8 cellular contexts compared by ENCODE assay signal in the genomic region with DNA sequence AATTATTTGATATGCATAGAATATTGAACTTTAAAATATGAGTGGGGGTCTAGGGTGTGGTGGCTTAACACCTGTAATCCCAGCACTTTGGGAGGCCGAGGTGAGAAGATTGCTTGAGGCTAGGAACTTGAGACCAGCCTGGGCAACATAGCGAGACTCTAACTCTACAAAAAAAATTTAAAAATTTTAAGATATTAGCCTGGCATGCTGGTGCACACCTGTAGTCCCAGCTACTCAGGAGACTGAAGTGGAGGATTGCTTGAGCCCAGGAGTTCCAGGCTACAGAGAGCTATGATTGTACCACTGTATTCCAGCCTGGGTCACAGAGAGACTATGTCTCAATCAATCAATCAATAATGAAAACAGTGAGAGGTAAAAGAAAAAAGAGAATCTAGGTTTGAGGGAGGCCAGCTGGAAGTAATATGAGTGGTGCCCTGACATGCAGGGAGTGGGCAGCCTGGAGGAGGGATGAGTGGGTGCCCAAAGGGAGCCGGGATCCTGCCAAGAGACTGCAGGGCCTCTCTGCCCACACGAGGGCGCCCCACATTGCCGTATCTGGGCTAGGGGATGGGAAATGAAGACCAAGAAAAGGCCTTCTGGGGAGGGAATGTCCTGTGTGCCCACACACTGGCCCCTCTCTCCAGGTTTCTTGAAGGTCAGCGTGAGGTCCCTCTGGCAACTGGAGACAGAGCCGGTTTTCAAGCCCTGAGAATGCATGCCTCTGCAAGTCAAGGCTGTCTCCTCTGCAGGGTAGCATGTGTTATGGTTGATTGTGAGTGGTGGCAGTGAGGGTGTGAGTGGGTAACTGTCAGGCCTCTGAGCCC.
DNase-seq lines count a peak whose midpoint lies in the region; ATAC-seq and TF ChIP-seq lines count a peak whose summit lies in the region.

No MANE protein-coding gene starts in this region.

- H4K20me1 ChIP-seq in OCI-LY7 (ENCODE audit: insufficient read depth, low read length), result no peaks in the 10 kb centered on the region

- no peaks in the 10 kb centered on the region for H3K79me2 ChIP-seq in OCI-LY7 (ENCODE audit: insufficient read depth, low read depth, low read length)

- intact Hi-C loops in OCI-LY7 (cut with micrococcal nuclease; ENCODE audit: unreplicated experiment), result loop anchor here (1.0 to 10.0 kb wide), 2 partner anchors 233 to 866 kb away; no protein-coding TSS in a partner anchor

- H3K36me3 ChIP-seq in OCI-LY7 (ENCODE audit: insufficient read depth, low read length), result no peaks in the 10 kb centered on the region

- POLR2A ChIA-PET in OCI-LY7 (lab: Charles Lee), result interaction anchor here (1.0 kb wide), 1 partner anchor 83 kb away, joined by 5 read pairs; no protein-coding TSS in a partner anchor

- ATAC-seq in natural killer cell treated with Interleukin-12 subunit alpha and Interleukin-12 subunit beta and Interleukin-15 and Interleukin-18, amount 100 ng/mL, for 72 hours, result peak; percentile 70 to 81
- ATAC-seq in stimulated activated naive B cell treated with anti-CD40 and anti-IgM and Interleukin-4, amounts not matched to agents 10 μg/mL and 1 μg/mL and 100 μg/mL, for 72 hours (replicated peaks), result peak; percentile 87
- no peak for ATAC-seq in HG03439 (IDR thresholded peaks at IDR 0.05; ENCODE audit: unreplicated experiment)

- H2AFZ ChIP-seq in OCI-LY7 (ENCODE audit: low read length), result no peak overlapping the region

- H3K36me3 Mint-ChIP-seq in natural killer cell treated with Interleukin-12 subunit alpha and Interleukin-12 subunit beta and Interleukin-15 and Interleukin-18, amount 100 ng/mL, for 72 hours, result no peaks in the 10 kb centered on the region
- H3K36me3 Mint-ChIP-seq in stimulated activated naive B cell treated with anti-CD40 and anti-IgM and Interleukin-4, amounts not matched to agents 10 μg/mL and 1 μg/mL and 100 μg/mL, for 72 hours, result no peaks in the 10 kb centered on the region

- H3K27ac Mint-ChIP-seq in natural killer cell treated with Interleukin-12 subunit alpha and Interleukin-12 subunit beta and Interleukin-15 and Interleukin-18, amount 100 ng/mL, for 72 hours, result no peak overlapping the region
- no peak overlapping the region for H3K27ac Mint-ChIP-seq in stimulated activated naive B cell treated with anti-CD40 and anti-IgM and Interleukin-4, amounts not matched to agents 10 μg/mL and 1 μg/mL and 100 μg/mL, for 72 hours

- TF ChIP-seq CTCF in GM12865 (IDR thresholded peaks at IDR 0.05; ENCODE audit: insufficient read depth, low read depth, low read length, missing control alignments) (peak; percentile 92), OCI-LY7 (conservative IDR thresholded peaks at IDR 0.05; ENCODE audit: low read length) (peak; percentile 92)

- no peak overlapping the region for H3K4me2 ChIP-seq in OCI-LY7 (ENCODE audit: low read length)

- BruUV-seq in OCI-LY7 (replicated peaks; lab: Mats Ljungman, UMichigan), result no TSS peak

- H3K9me3 ChIP-seq in OCI-LY7 (ENCODE audit: low read length), result no peaks in the 10 kb centered on the region

- H3K9me3 Mint-ChIP-seq in natural killer cell treated with Interleukin-12 subunit alpha and Interleukin-12 subunit beta and Interleukin-15 and Interleukin-18, amount 100 ng/mL, for 72 hours, result no peaks in the 10 kb centered on the region
- no peaks in the 10 kb centered on the region for H3K9me3 Mint-ChIP-seq in stimulated activated naive B cell treated with anti-CD40 and anti-IgM and Interleukin-4, amounts not matched to agents 10 μg/mL and 1 μg/mL and 100 μg/mL, for 72 hours

- CTCF ChIA-PET in OCI-LY7 (lab: Charles Lee; ENCODE audit: unreplicated experiment), result interaction anchor here (0.6 kb wide), 1 partner anchor 336 kb away, joined by 3 read pairs; no protein-coding TSS in a partner anchor

- no peak overlapping the region for H3K4me3 ChIP-seq in GM12865 (ENCODE audit: low read depth, low read length)
- no peak overlapping the region for H3K4me3 ChIP-seq in OCI-LY7 (ENCODE audit: low read depth, low read length, poor library complexity, severe bottlenecking)

- DNase-seq in GM12865 (ENCODE audit: low read depth), result peak; percentile 59
- DNase-seq in HS-5 (ENCODE audit: low read depth), result peak; percentile 22
- DNase-seq in OCI-LY7 (ENCODE audit: low spot score), result peak; percentile 57
- peak; percentile 63 for DNase-seq in activated T-cell treated with anti-CD3 and anti-CD28 coated beads, Interleukin-2, amount 50 U/mL, for 1 hour
- DNase-seq in fibroblast of gingiva (ENCODE audit: low read depth), result peak; percentile 46
- DNase-seq in natural killer cell treated with Interleukin-12 subunit alpha and Interleukin-12 subunit beta and Interleukin-15 and Interleukin-18, amount 100 ng/mL, for 72 hours (ENCODE audit: low spot score), result peak; percentile 71
- peak; percentile 39 for DNase-seq in stimulated activated naive B cell treated with anti-CD40 and anti-IgM and Interleukin-4, amounts not matched to agents 10 μg/mL and 1 μg/mL and 100 μg/mL, for 72 hours

- no peaks in the 10 kb centered on the region for H3K4me1 ChIP-seq in OCI-LY7 (ENCODE audit: insufficient read depth, low read length, poor library complexity, severe bottlenecking)

- peaks cover 16% of the 10 kb centered on the region in 2 donors for H3K27me3 Mint-ChIP-seq in natural killer cell treated with Interleukin-12 subunit alpha and Interleukin-12 subunit beta and Interleukin-15 and Interleukin-18, amount 100 ng/mL, for 72 hours
- peaks cover 0 to 30% of the 10 kb centered on the region in 2 donors for H3K27me3 Mint-ChIP-seq in stimulated activated naive B cell treated with anti-CD40 and anti-IgM and Interleukin-4, amounts not matched to agents 10 μg/mL and 1 μg/mL and 100 μg/mL, for 72 hours

- H3K4me1 Mint-ChIP-seq in natural killer cell treated with Interleukin-12 subunit alpha and Interleukin-12 subunit beta and Interleukin-15 and Interleukin-18, amount 100 ng/mL, for 72 hours (ENCODE audit: low read depth in 2 of 2), result peaks cover 0 to 2% of the 10 kb centered on the region in 2 donors
- peaks cover 2 to 6% of the 10 kb centered on the region in 2 donors for H3K4me1 Mint-ChIP-seq in stimulated activated naive B cell treated with anti-CD40 and anti-IgM and Interleukin-4, amounts not matched to agents 10 μg/mL and 1 μg/mL and 100 μg/mL, for 72 hours

- no peak overlapping the region for H3K27ac ChIP-seq in OCI-LY7 (ENCODE audit: low read depth, low read length, poor library complexity, severe bottlenecking)

- H3K4me3 Mint-ChIP-seq in natural killer cell treated with Interleukin-12 subunit alpha and Interleukin-12 subunit beta and Interleukin-15 and Interleukin-18, amount 100 ng/mL, for 72 hours, result no peak overlapping the region
- H3K4me3 Mint-ChIP-seq in stimulated activated naive B cell treated with anti-CD40 and anti-IgM and Interleukin-4, amounts not matched to agents 10 μg/mL and 1 μg/mL and 100 μg/mL, for 72 hours, result no peak overlapping the region

- no peaks in the 10 kb centered on the region for H3K9me2 ChIP-seq in OCI-LY7 (ENCODE audit: insufficient read depth, low read length)
